8 cellular contexts compared by ENCODE assay signal in the genomic region with DNA sequence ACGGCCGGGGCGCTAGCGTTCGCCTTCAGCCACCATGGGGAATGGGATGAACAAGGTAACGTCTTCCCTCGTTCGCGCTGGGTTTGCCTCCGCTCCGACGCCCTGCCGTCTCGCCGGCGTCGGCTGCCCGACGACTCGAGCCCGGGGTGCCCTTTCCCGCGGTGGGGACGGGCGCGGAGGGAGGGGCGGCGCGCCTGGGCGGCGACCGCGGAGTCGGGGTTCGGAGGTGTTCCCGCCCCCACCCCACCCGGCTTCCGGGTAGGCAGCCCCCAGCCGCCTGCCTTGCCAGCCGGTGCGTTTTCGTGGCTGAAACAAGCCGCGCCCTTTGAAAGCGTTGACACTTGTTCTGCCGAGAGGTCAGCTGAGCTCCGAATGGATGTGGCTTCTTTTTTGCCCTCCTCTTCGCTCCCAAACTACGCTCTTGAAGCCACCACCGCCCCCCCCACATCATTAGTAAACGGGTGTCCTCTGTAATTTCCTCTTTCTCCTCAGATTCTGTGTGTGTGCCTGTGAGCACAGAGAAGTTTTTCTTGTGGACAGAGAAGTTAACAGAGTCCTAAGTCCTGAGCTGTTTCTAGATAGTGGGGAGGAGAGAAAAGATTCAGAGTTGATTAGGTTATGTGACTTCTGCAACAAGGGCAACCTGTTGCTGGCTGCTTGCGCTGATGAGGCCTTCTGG. TPM values are rescaled to one million over a fixed set of nuclear protein-coding genes. Genes with fewer than 3 reads are reported as not detected.
A peak's percentile ranks its signal among the peaks of the same experiment; 100 is the strongest.
DNase-seq lines count a peak whose midpoint lies in the region; ATAC-seq and TF ChIP-seq lines count a peak whose summit lies in the region.

No MANE protein-coding gene starts in this region.

- in situ Hi-C loops in transverse colon (cut with MboI; ENCODE audit: low pct_ligation_motif_present in 1 of 4, low pct_unique_long_range_greater_than_20kb in 1 of 4, low sequenced_read_pairs in 3 of 4): no loop called here

- ATAC-seq in GM21390 (IDR thresholded peaks at IDR 0.05; ENCODE audit: unreplicated experiment): peak; percentile 29

- intact Hi-C loops in ovary (cut with DNase I): no loop called here
- intact Hi-C loops in transverse colon (cut with DNase I; ENCODE audit: low total_unique reads): no loop called here

- 23 to 31% (median 27%) methylated on average over 50 to 52 of the region's 52 CpGs for WGBS in ovary, 3 donors
- 29 to 40% methylated on average over 11 to 38 of the region's 52 CpGs for WGBS in transverse colon (ENCODE audit: low coverage in 1 of 2), 2 donors

- H4K20me1 ChIP-seq in BLaER1: no peaks in the 10 kb centered on the region

- H3K27ac ChIP-seq in BLaER1 (peak overlapping the region; percentile 81), ovary (peak overlapping the region; percentile 91 to 92), transverse colon (peak overlapping the region; percentile 96 to 98 (median 97))

- H3K4me2 ChIP-seq in BLaER1: peak overlapping the region; percentile 79

- no peaks in the 10 kb centered on the region; the same call in 1 of the 2 replicates for H3K9me3 ChIP-seq in BLaER1
- H3K9me3 ChIP-seq in ovary: no peaks in the 10 kb centered on the region
- H3K9me3 ChIP-seq in transverse colon: no peaks in the 10 kb centered on the region

- H3K4me3 ChIP-seq in BLaER1: peak overlapping the region; percentile 74
- H3K4me3 ChIP-seq in foreskin fibroblast (ENCODE audit: low read depth in 1 of 2, low read length in 2 of 2): peak overlapping the region; percentile 68
- peak overlapping the region; percentile 64 for H3K4me3 ChIP-seq in ovary
- H3K4me3 ChIP-seq in transverse colon: peak overlapping the region; percentile 57 to 62 (median 58)

- TF ChIP-seq EP300 in ovary (IDR thresholded peaks at IDR 0.05) (no peak), transverse colon (IDR thresholded peaks at IDR 0.05; ENCODE audit: low read depth) (no peak)

- H3K27me3 ChIP-seq in BLaER1 (no peaks in the 10 kb centered on the region), ovary (no peaks in the 10 kb centered on the region), transverse colon (no peaks in the 10 kb centered on the region)

- DNase-seq in HuH-7 (ENCODE audit: low spot score) (peak; percentile 23), activated T-cell treated with anti-CD3 and anti-CD28 coated beads for 24 hours (ENCODE audit: low read depth) (peak; percentile 68), foreskin fibroblast (peak; percentile 18 to 65), ovary (peak; percentile 54 to 73 (median 67)), transverse colon (peak; percentile 89), NOMO-1 treated with DMSO at 0.1 percent for 48 hours (lab: John Stamatoyannopoulos, UW; ENCODE audit: unreplicated experiment) (no peak)

- TF ChIP-seq CTCF in foreskin fibroblast (IDR thresholded peaks at IDR 0.05; ENCODE audit: low read depth, low read length) (no peak), ovary (IDR thresholded peaks at IDR 0.05) (no peak), transverse colon (IDR thresholded peaks at IDR 0.05) (no peak)

- H3K4me1 ChIP-seq in BLaER1 (peaks cover 66% of the 10 kb centered on the region), ovary (ENCODE audit: insufficient read depth) (no peaks in the 10 kb centered on the region), transverse colon (peaks cover 10 to 37% (median 20%) of the 10 kb centered on the region in 4 donors)

- no peaks in the 10 kb centered on the region for H3K36me3 ChIP-seq in BLaER1
- H3K36me3 ChIP-seq in ovary: no peaks in the 10 kb centered on the region
- no peaks in the 10 kb centered on the region for H3K36me3 ChIP-seq in transverse colon

- TF ChIP-seq POLR2A in ovary (IDR thresholded peaks at IDR 0.05): no peak
- peak; percentile 71 for TF ChIP-seq POLR2A in transverse colon (IDR thresholded peaks at IDR 0.05)

- H3K9ac ChIP-seq in BLaER1: peak overlapping the region; percentile 84

RNA-seq across cellular contexts. Expression of a gene that starts 0.4 kb away (rescaled TPM):
- total RNA-seq in ovary (10 to 100 TPM; 25.3 to 35.0 (median 29.3) TPM), transverse colon (100 to 1,000 TPM in 1 of 4 donors, 10 to 100 TPM in 3; 35.4 to 213 (median 49.5) TPM)
- 10 to 100 TPM; 24.7 to 29.7 TPM for polyA plus RNA-seq in ovary
